In genomic region chr3:125189378-125190165, GRCh38 we compare ENCODE assay signal across 30 cellular contexts. TPM values are rescaled to one million over a fixed set of nuclear protein-coding genes. Genes with fewer than 3 reads are reported as not detected.
"Had no signal": no experiment of that assay in that cellular context is flagged by ENCODE, and none has a peak within 500 bp of the region (broad histone marks: within the 10 kb centered on the region; RNA-seq: fewer than 3 reads in every experiment).

No MANE protein-coding gene starts in this region.

- H3K4me2 ChIP-seq: SK-N-SH had no signal

- H3K4me3 ChIP-seq: ascending aorta, cardiac muscle cell, MG63, SJCRH30 had no signal

- ATAC-seq: activated CD8-positive, alpha-beta T cell treated with anti-CD3 and anti-CD28 coated beads for 36 hours; activated T-cell treated with anti-CD3 and anti-CD28 coated beads, Interleukin-2, amount 50 U/mL, for 72 hours; activated T-helper 17 cell treated with anti-CD3 and anti-CD28 coated beads, Interleukin-2, amount 50 U/mL, for 72 hours; Panc1 had no signal

- H3K36me3 Mint-ChIP-seq: activated naive CD4-positive, alpha-beta T cell treated with anti-CD3 and anti-CD28 coated beads, Interleukin-2, amount 50 U/mL, for 24 hours; activated naive CD8-positive, alpha-beta T cell treated with anti-CD3 and anti-CD28 coated beads, Interleukin-2, amount 10 ng/mL, durations not matched to agents 7 days and 5 days had no signal

- H3K9ac ChIP-seq: SK-N-SH had no signal

- H3K27ac ChIP-seq: ascending aorta, cardiac muscle cell, SJCRH30 had no signal

- H3K27ac Mint-ChIP-seq: activated CD4-positive, alpha-beta T cell treated with anti-CD3 and anti-CD28 coated beads, Interleukin-2, amount 10 ng/mL, durations not matched to agents 24 days and 14 days; activated CD8-positive, alpha-beta T cell treated with anti-CD3 and anti-CD28 coated beads for 36 hours; activated naive CD4-positive, alpha-beta T cell treated with anti-CD3 and anti-CD28 coated beads, Interleukin-2, amount 50 U/mL, for 24 hours; activated naive CD8-positive, alpha-beta T cell treated with anti-CD3 and anti-CD28 coated beads, Interleukin-2, amount 10 ng/mL, durations not matched to agents 7 days and 5 days; activated T-cell treated with anti-CD3 and anti-CD28 coated beads, Interleukin-2, amount 50 U/mL, for 72 hours; activated T-helper 17 cell treated with anti-CD3 and anti-CD28 coated beads, Interleukin-2, amount 50 U/mL, for 72 hours; T-helper 1 cell treated with Interleukin-12 subunit alpha and Interleukin-12 subunit beta and Interleukin-4 antibody, amounts not matched to agents 30 μg/mL and 1 μg/mL, for 36 hours; T-helper 2 cell treated with Interferon-gamma antibody and Interleukin-4, amounts not matched to agents 5 μg/mL and 100 μg/mL, for 36 hours had no signal

- H3K36me3 ChIP-seq: ascending aorta, cardiac muscle cell, MG63, SJCRH30 had no signal

- H3K4me1 ChIP-seq: ascending aorta, SJCRH30 had no signal

- H3K27me3 Mint-ChIP-seq: activated naive CD4-positive, alpha-beta T cell treated with anti-CD3 and anti-CD28 coated beads, Interleukin-2, amount 50 U/mL, for 24 hours had no signal

- H3K9me3 ChIP-seq: ascending aorta, MG63, SJCRH30, SK-N-SH had no signal

- H3K4me3 Mint-ChIP-seq: activated CD4-positive, alpha-beta T cell treated with anti-CD3 and anti-CD28 coated beads, Interleukin-2, amount 10 ng/mL, durations not matched to agents 24 days and 14 days; activated CD8-positive, alpha-beta T cell treated with anti-CD3 and anti-CD28 coated beads for 36 hours; activated naive CD4-positive, alpha-beta T cell treated with anti-CD3 and anti-CD28 coated beads, Interleukin-2, amount 50 U/mL, for 24 hours; activated naive CD8-positive, alpha-beta T cell treated with anti-CD3 and anti-CD28 coated beads, Interleukin-2, amount 10 ng/mL, durations not matched to agents 7 days and 5 days; activated T-cell treated with anti-CD3 and anti-CD28 coated beads, Interleukin-2, amount 50 U/mL, for 72 hours; activated T-helper 17 cell treated with anti-CD3 and anti-CD28 coated beads, Interleukin-2, amount 50 U/mL, for 72 hours; T-helper 1 cell treated with Interleukin-12 subunit alpha and Interleukin-12 subunit beta and Interleukin-4 antibody, amounts not matched to agents 30 μg/mL and 1 μg/mL, for 36 hours; T-helper 2 cell treated with Interferon-gamma antibody and Interleukin-4, amounts not matched to agents 5 μg/mL and 100 μg/mL, for 36 hours had no signal

- DNase-seq: activated CD4-positive, alpha-beta T cell treated with anti-CD3 and anti-CD28 coated beads, Interleukin-2, amount 10 ng/mL, durations not matched to agents 24 days and 14 days; activated CD4-positive, alpha-beta T cell treated with anti-CD3 and anti-CD28 coated beads, Interleukin-2, amount 50 U/mL, for 4 hours; activated CD8-positive, alpha-beta T cell treated with anti-CD3 and anti-CD28 coated beads for 36 hours; activated gamma-delta T cell; activated naive CD4-positive, alpha-beta T cell treated with Interleukin-2 at 50 U/mL for 16 hours; activated naive CD8-positive, alpha-beta T cell treated with anti-CD3 and anti-CD28 coated beads, Interleukin-2, amount 10 ng/mL, durations not matched to agents 7 days and 5 days; activated T-cell treated with anti-CD3 and anti-CD28 coated beads, Interleukin-2, amount 50 U/mL, for 1 hour; activated T-cell treated with anti-CD3 and anti-CD28 coated beads, Interleukin-2, amount 50 U/mL, for 72 hours; amygdala; Kasumi-1; KG1; MG63; MV-4-11; NCI-H1092; NCI-H1436 treated with DMSO at 0.1 percent for 48 hours; NCI-H1694 treated with DMSO at 0.1 percent for 48 hours; NCI-H2029; NCI-H345; NCI-H524 treated with DMSO at 0.1 percent for 48 hours; SHP77; SJCRH30; SK-N-SH had no signal

- FAIRE-seq: TTC549 had no signal

- H3K27me3 ChIP-seq: ascending aorta, cardiac muscle cell, MG63, SJCRH30 had no signal

- H3K9me3 Mint-ChIP-seq: activated CD4-positive, alpha-beta T cell treated with anti-CD3 and anti-CD28 coated beads, Interleukin-2, amount 10 ng/mL, durations not matched to agents 24 days and 14 days; activated CD8-positive, alpha-beta T cell treated with anti-CD3 and anti-CD28 coated beads for 36 hours; activated naive CD4-positive, alpha-beta T cell treated with anti-CD3 and anti-CD28 coated beads, Interleukin-2, amount 50 U/mL, for 24 hours; activated naive CD8-positive, alpha-beta T cell treated with anti-CD3 and anti-CD28 coated beads, Interleukin-2, amount 10 ng/mL, durations not matched to agents 7 days and 5 days; activated T-cell treated with anti-CD3 and anti-CD28 coated beads, Interleukin-2, amount 50 U/mL, for 72 hours; activated T-helper 17 cell treated with anti-CD3 and anti-CD28 coated beads, Interleukin-2, amount 50 U/mL, for 72 hours; T-helper 1 cell treated with Interleukin-12 subunit alpha and Interleukin-12 subunit beta and Interleukin-4 antibody, amounts not matched to agents 30 μg/mL and 1 μg/mL, for 36 hours; T-helper 2 cell treated with Interferon-gamma antibody and Interleukin-4, amounts not matched to agents 5 μg/mL and 100 μg/mL, for 36 hours had no signal

- H3K4me1 Mint-ChIP-seq: activated T-helper 17 cell treated with anti-CD3 and anti-CD28 coated beads, Interleukin-2, amount 50 U/mL, for 72 hours had no signal

RNA-seq across cellular contexts. Expression of gene SLC12A8, which starts 23.0 kb away (rescaled TPM):
- total RNA-seq: ascending aorta had no signal
